In genomic region chr3:198082226-198082625, GRCh38 we compare ENCODE assay signal across 8 cellular contexts.
DNase-seq lines count a peak whose midpoint lies in the region; ATAC-seq, FAIRE-seq and TF ChIP-seq lines count a peak whose summit lies in the region.
"Not testable (repeated sequence)": the region's sequence is repeated elsewhere in the genome, so short reads cannot be mapped to it uniquely, and the experiment has no call there.

No MANE protein-coding gene starts in this region.

- not testable (repeated sequence) for H3K9me3 Mint-ChIP-seq in CD4-positive, alpha-beta T cell; IgD-negative memory B cell; activated CD4-positive, alpha-beta T cell treated with anti-CD3 and anti-CD28 coated beads for 36 hours (ENCODE audit: low read depth); activated T-helper 17 cell treated with anti-CD3 and anti-CD28 coated beads, Interleukin-2, amount 50 U/mL, for 72 hours; astrocyte (ENCODE audit: unreplicated experiment); nephron progenitor cell; type B pancreatic cell
- H3K9me3 Mint-ChIP-seq in naive thymus-derived CD4-positive, alpha-beta T cell = peaks cover 0 to 24% (median 9%) of the 10 kb centered on the region in 11 donors

- H3K27me3 Mint-ChIP-seq in CD4-positive, alpha-beta T cell = peaks cover 62% of the 10 kb centered on the region
- H3K27me3 Mint-ChIP-seq in IgD-negative memory B cell (peaks cover 18% of the 10 kb centered on the region), astrocyte (ENCODE audit: low read depth, unreplicated experiment) (peaks cover 41% of the 10 kb centered on the region), nephron progenitor cell (ENCODE audit: low read depth, poor library complexity) (peaks cover 89% of the 10 kb centered on the region), type B pancreatic cell (peaks cover 75% of the 10 kb centered on the region)
- H3K27me3 Mint-ChIP-seq in activated CD4-positive, alpha-beta T cell treated with anti-CD3 and anti-CD28 coated beads for 36 hours = peaks cover 44% of the 10 kb centered on the region
- H3K27me3 Mint-ChIP-seq in activated T-helper 17 cell treated with anti-CD3 and anti-CD28 coated beads, Interleukin-2, amount 50 U/mL, for 72 hours = peaks cover 31% of the 10 kb centered on the region
- H3K27me3 Mint-ChIP-seq in naive thymus-derived CD4-positive, alpha-beta T cell = peaks cover 31 to 66% (median 55%) of the 10 kb centered on the region in 5 donors

- H3K4me1 ChIP-seq in astrocyte (ENCODE audit: insufficient read depth, low read length); naive thymus-derived CD4-positive, alpha-beta T cell (ENCODE audit: control insufficient read depth in 2 of 2, insufficient read depth in 2 of 2, low read length in 2 of 2): not testable (repeated sequence)

- not testable (repeated sequence) for ATAC-seq in CD4-positive, alpha-beta T cell (ENCODE audit: poor library complexity); activated CD4-positive, alpha-beta T cell treated with anti-CD3 and anti-CD28 coated beads for 36 hours; activated T-helper 17 cell treated with anti-CD3 and anti-CD28 coated beads, Interleukin-2, amount 50 U/mL, for 72 hours (replicated peaks); naive thymus-derived CD4-positive, alpha-beta T cell

- not testable (repeated sequence) for DNase-seq in CD4-positive, alpha-beta T cell; activated CD4-positive, alpha-beta T cell treated with anti-CD3 and anti-CD28 coated beads for 36 hours; astrocyte (ENCODE audit: low read depth); naive thymus-derived CD4-positive, alpha-beta T cell; nephron progenitor cell; type B pancreatic cell (ENCODE audit: extremely low spot score, unreplicated experiment)

- H3K79me2 ChIP-seq in astrocyte (ENCODE audit: insufficient read depth, low read length) = not testable (repeated sequence)

- not testable (repeated sequence) for FAIRE-seq in astrocyte (lab: Jason Lieb, UNC)

- H3K4me3 ChIP-seq in astrocyte (ENCODE audit: insufficient read depth, low read depth, low read length); naive thymus-derived CD4-positive, alpha-beta T cell (ENCODE audit: low read length): not testable (repeated sequence)

- not testable (repeated sequence) for H3K36me3 ChIP-seq in astrocyte (ENCODE audit: insufficient read depth, low read length); naive thymus-derived CD4-positive, alpha-beta T cell (ENCODE audit: control insufficient read depth in 2 of 3, insufficient read depth in 3 of 3, low read length in 3 of 3)

- peak overlapping the region; percentile 75 for H3K4me3 Mint-ChIP-seq in CD4-positive, alpha-beta T cell
- peak overlapping the region; percentile 49 to 84 (median 66) for H3K4me3 Mint-ChIP-seq in IgD-negative memory B cell
- peak overlapping the region; percentile 30 for H3K4me3 Mint-ChIP-seq in activated CD4-positive, alpha-beta T cell treated with anti-CD3 and anti-CD28 coated beads for 36 hours
- peak overlapping the region; percentile 49 for H3K4me3 Mint-ChIP-seq in activated T-helper 17 cell treated with anti-CD3 and anti-CD28 coated beads, Interleukin-2, amount 50 U/mL, for 72 hours
- peak overlapping the region; percentile 29 for H3K4me3 Mint-ChIP-seq in astrocyte (ENCODE audit: unreplicated experiment)
- H3K4me3 Mint-ChIP-seq in naive thymus-derived CD4-positive, alpha-beta T cell = peak overlapping the region in 7 of 10 donors; percentile 33 to 75 (median 52)
- peak overlapping the region; percentile 70 for H3K4me3 Mint-ChIP-seq in nephron progenitor cell
- H3K4me3 Mint-ChIP-seq in type B pancreatic cell = peak overlapping the region; percentile 21

- not testable (repeated sequence) for H3K36me3 Mint-ChIP-seq in CD4-positive, alpha-beta T cell (ENCODE audit: low read depth); IgD-negative memory B cell; activated CD4-positive, alpha-beta T cell treated with anti-CD3 and anti-CD28 coated beads for 36 hours (ENCODE audit: low read depth); activated T-helper 17 cell treated with anti-CD3 and anti-CD28 coated beads, Interleukin-2, amount 50 U/mL, for 72 hours (ENCODE audit: low read depth); astrocyte (ENCODE audit: low read depth, unreplicated experiment); naive thymus-derived CD4-positive, alpha-beta T cell; nephron progenitor cell (ENCODE audit: low read depth); type B pancreatic cell

- not testable (repeated sequence) for H3K4me1 Mint-ChIP-seq in CD4-positive, alpha-beta T cell (ENCODE audit: low read depth); IgD-negative memory B cell; activated CD4-positive, alpha-beta T cell treated with anti-CD3 and anti-CD28 coated beads for 36 hours; activated T-helper 17 cell treated with anti-CD3 and anti-CD28 coated beads, Interleukin-2, amount 50 U/mL, for 72 hours; astrocyte (ENCODE audit: low read depth, unreplicated experiment); nephron progenitor cell; type B pancreatic cell (ENCODE audit: unreplicated experiment)
- peaks cover 0 to 12% (median 6%) of the 10 kb centered on the region in 7 donors for H3K4me1 Mint-ChIP-seq in naive thymus-derived CD4-positive, alpha-beta T cell

- not testable (repeated sequence) for TF ChIP-seq CTCF in CD4-positive, alpha-beta T cell (IDR thresholded peaks at IDR 0.05); astrocyte (IDR thresholded peaks at IDR 0.05; ENCODE audit: insufficient read depth, low read depth, low read length); nephron progenitor cell (IDR thresholded peaks at IDR 0.05); type B pancreatic cell (conservative IDR thresholded peaks at IDR 0.05)

- not testable (repeated sequence) for H3K27ac Mint-ChIP-seq in CD4-positive, alpha-beta T cell; activated CD4-positive, alpha-beta T cell treated with anti-CD3 and anti-CD28 coated beads for 36 hours; activated T-helper 17 cell treated with anti-CD3 and anti-CD28 coated beads, Interleukin-2, amount 50 U/mL, for 72 hours; astrocyte (ENCODE audit: unreplicated experiment); naive thymus-derived CD4-positive, alpha-beta T cell; nephron progenitor cell; type B pancreatic cell
- peak overlapping the region in 1 of 3 donors; percentile 72 for H3K27ac Mint-ChIP-seq in IgD-negative memory B cell

- not testable (repeated sequence) for H3K9ac ChIP-seq in astrocyte (ENCODE audit: low read length)

- H2AFZ ChIP-seq in astrocyte (ENCODE audit: low read depth, low read length) = not testable (repeated sequence)

- not testable (repeated sequence) for H3K9me3 ChIP-seq in CD4-positive, alpha-beta T cell (ENCODE audit: control insufficient read depth, low read length); astrocyte (ENCODE audit: insufficient read depth, low read depth, low read length); naive thymus-derived CD4-positive, alpha-beta T cell (ENCODE audit: control insufficient read depth in 2 of 3, low read length in 3 of 3)

- POLR2A ChIA-PET in CD4-positive, alpha-beta T cell (lab: Charles Lee); naive thymus-derived CD4-positive, alpha-beta T cell (lab: Charles Lee): not testable (repeated sequence)
- POLR2A ChIA-PET in activated CD4-positive, alpha-beta T cell treated with anti-CD3 and anti-CD28 coated beads for 36 hours (lab: Charles Lee) = interaction anchor here (0.7 kb wide), 1 partner anchor 10 kb away, joined by 3 read pairs; no protein-coding TSS in a partner anchor

- not testable (repeated sequence) for H4K20me1 ChIP-seq in astrocyte (ENCODE audit: insufficient read depth, low read length)

- H3K27me3 ChIP-seq in CD4-positive, alpha-beta T cell (ENCODE audit: control insufficient read depth, insufficient read depth, low read length) = peaks cover 45% of the 10 kb centered on the region
- H3K27me3 ChIP-seq in astrocyte (ENCODE audit: insufficient read depth, low read length) = peaks cover 62% of the 10 kb centered on the region
- H3K27me3 ChIP-seq in naive thymus-derived CD4-positive, alpha-beta T cell (ENCODE audit: control insufficient read depth in 2 of 2, insufficient read depth in 2 of 2, low read length in 2 of 2) = peaks cover 3 to 21% of the 10 kb centered on the region in 2 donors

- not testable (repeated sequence) for H3K4me2 ChIP-seq in astrocyte (ENCODE audit: low read length)

- intact Hi-C loops in CD4-positive, alpha-beta T cell (cut with DNase I, micrococcal nuclease) = loop anchor here (2.0 to 10.0 kb wide), 2 partner anchors 49 to 127 kb away; partner anchors contain the start of gene RPL35A (in 1 of the 2)
- intact Hi-C loops in activated CD4-positive, alpha-beta T cell treated with anti-CD3 and anti-CD28 coated beads for 36 hours (cut with DNase I, micrococcal nuclease) = loop anchor here in 1 of 2 experiments (5.0 kb wide), 1 partner anchor 35 kb away; no protein-coding TSS in a partner anchor
- intact Hi-C loops in naive thymus-derived CD4-positive, alpha-beta T cell (cut with micrococcal nuclease) = loop anchor here in 1 of 2 donors (5.0 kb wide), 1 partner anchor 175 kb away; no protein-coding TSS in a partner anchor

- not testable (repeated sequence) for H3K27ac ChIP-seq in CD4-positive, alpha-beta T cell (ENCODE audit: low read depth, low read length); astrocyte (ENCODE audit: low read depth, low read length); naive thymus-derived CD4-positive, alpha-beta T cell (ENCODE audit: low read depth, low read length)

- CTCF ChIA-PET in CD4-positive, alpha-beta T cell (lab: Charles Lee); naive thymus-derived CD4-positive, alpha-beta T cell (lab: Charles Lee): not testable (repeated sequence)
- CTCF ChIA-PET in activated CD4-positive, alpha-beta T cell treated with anti-CD3 and anti-CD28 coated beads for 36 hours (lab: Charles Lee) = interaction anchor here (2.6 kb wide), 1 partner anchor 32 kb away, joined by 13 read pairs; no protein-coding TSS in a partner anchor

Comparison
In these comparisons a context has a peak if more than half of its experiments do, and no peak if none do; other contexts are left out.
1. H3K4me3 Mint-ChIP-seq: peak in every context shown above with its lines; median percentile 75 in CD4-positive, alpha-beta T cell; 70 in nephron progenitor cell; 66 in IgD-negative memory B cell; 52 in naive thymus-derived CD4-positive, alpha-beta T cell; 49 in activated T-helper 17 cell treated with anti-CD3 and anti-CD28 coated beads, Interleukin-2, amount 50 U/mL, for 72 hours; 30 in activated CD4-positive, alpha-beta T cell treated with anti-CD3 and anti-CD28 coated beads for 36 hours; 29 in astrocyte; 21 in type B pancreatic cell.